1 cellular context compared by ENCODE assay signal in the genomic region with DNA sequence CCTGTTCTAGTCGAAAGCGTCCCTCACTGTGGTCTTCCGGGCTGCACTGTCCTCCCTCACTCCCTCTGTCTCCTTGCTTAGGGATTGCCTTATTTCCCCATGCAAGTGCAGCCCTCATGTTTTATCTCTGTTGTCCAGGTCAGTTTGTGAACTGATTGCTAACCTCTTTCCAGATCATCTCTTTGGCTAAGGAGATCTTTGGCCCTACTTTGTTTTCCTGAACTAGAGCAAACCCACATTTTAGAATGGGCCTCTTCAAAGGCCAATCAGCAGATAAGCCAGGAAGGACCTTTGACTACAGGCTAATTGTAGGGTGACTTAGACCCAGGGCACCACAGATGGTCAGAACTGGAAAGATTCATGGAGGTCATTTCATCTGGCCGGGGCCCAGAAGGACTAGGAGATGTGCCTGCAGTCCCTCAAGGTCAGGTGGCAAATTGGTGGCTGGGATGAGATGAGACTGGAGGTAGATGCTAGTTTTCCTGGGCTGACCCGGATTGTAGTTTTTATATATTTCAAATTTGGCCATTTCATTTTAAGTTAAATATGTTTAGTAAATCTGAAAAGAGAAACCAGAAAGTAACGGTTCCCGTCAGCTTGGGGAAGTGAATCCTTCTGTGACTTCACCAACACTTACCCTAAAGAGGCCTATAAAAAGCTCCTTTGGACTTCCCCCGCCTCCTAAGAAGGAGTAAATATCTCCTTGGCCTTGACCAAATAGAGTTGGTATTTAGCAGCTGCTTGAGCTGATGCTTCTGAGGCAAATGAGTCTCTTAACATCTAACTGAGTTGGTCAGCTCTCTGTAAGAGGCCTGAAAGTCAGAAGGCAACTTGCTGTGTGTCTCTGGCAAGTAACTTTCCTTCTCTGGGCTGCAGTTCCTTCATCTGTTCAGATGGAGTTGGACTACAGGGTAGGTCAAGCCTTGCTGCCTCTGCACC.
A peak's percentile ranks its signal among the peaks of the same experiment; 100 is the strongest.
TF ChIP-seq lines count a peak whose summit lies in the region.

No MANE protein-coding gene starts in this region.

TF ChIP-seq in HepG2, 621 proteins besides CTCF, POLR2A, EP300 and RAD21 (continued from another document and continues in another):
- TF ChIP-seq, protein P1, sequence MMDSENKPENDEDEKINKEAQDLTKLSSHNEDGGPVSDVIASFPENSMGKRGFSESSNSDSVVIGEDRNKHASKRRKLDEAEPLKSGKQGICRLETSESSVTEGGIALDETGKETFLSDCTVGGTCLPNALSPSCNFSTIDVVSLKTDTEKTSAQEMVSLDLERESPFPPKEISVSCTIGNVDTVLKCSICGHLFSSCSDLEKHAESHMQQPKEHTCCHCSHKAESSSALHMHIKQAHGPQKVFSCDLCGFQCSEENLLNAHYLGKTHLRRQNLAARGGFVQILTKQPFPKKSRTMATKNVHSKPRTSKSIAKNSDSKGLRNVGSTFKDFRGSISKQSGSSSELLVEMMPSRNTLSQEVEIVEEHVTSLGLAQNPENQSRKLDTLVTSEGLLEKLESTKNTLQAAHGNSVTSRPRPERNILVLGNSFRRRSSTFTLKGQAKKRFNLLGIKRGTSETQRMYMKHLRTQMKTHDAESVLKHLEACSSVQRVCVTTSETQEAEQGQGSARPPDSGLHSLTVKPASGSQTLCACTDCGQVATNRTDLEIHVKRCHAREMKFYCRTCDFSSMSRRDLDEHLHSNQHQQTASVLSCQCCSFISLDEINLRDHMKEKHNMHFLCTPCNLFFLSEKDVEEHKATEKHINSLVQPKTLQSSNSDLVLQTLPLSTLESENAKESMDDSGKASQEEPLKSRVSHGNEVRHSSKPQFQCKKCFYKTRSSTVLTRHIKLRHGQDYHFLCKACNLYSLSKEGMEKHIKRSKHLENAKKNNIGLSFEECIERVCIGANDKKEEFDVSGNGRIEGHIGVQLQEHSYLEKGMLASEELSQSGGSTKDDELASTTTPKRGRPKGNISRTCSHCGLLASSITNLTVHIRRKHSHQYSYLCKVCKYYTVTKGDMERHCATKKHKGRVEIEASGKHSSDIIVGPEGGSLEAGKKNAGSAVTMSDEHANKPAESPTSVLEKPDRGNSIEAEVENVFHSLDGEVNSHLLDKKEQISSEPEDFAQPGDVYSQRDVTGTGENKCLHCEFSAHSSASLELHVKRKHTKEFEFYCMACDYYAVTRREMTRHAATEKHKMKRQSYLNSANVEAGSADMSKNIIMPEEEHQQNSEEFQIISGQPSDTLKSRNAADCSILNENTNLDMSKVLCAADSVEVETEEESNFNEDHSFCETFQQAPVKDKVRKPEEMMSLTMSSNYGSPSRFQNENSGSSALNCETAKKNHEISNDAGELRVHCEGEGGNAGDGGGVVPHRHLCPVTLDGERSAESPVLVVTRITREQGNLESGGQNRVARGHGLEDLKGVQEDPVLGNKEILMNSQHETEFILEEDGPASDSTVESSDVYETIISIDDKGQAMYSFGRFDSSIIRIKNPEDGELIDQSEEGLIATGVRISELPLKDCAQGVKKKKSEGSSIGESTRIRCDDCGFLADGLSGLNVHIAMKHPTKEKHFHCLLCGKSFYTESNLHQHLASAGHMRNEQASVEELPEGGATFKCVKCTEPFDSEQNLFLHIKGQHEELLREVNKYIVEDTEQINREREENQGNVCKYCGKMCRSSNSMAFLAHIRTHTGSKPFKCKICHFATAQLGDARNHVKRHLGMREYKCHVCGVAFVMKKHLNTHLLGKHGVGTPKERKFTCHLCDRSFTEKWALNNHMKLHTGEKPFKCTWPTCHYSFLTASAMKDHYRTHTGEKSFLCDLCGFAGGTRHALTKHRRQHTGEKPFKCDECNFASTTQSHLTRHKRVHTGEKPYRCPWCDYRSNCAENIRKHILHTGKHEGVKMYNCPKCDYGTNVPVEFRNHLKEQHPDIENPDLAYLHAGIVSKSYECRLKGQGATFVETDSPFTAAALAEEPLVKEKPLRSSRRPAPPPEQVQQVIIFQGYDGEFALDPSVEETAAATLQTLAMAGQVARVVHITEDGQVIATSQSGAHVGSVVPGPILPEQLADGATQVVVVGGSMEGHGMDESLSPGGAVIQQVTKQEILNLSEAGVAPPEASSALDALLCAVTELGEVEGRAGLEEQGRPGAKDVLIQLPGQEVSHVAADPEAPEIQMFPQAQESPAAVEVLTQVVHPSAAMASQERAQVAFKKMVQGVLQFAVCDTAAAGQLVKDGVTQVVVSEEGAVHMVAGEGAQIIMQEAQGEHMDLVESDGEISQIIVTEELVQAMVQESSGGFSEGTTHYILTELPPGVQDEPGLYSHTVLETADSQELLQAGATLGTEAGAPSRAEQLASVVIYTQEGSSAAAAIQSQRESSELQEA (CRISPR knock-in tag; IDR thresholded peaks at IDR 0.05; ENCODE audit: not compliant biosample characterization) = no peak
- TF ChIP-seq, protein P2, sequence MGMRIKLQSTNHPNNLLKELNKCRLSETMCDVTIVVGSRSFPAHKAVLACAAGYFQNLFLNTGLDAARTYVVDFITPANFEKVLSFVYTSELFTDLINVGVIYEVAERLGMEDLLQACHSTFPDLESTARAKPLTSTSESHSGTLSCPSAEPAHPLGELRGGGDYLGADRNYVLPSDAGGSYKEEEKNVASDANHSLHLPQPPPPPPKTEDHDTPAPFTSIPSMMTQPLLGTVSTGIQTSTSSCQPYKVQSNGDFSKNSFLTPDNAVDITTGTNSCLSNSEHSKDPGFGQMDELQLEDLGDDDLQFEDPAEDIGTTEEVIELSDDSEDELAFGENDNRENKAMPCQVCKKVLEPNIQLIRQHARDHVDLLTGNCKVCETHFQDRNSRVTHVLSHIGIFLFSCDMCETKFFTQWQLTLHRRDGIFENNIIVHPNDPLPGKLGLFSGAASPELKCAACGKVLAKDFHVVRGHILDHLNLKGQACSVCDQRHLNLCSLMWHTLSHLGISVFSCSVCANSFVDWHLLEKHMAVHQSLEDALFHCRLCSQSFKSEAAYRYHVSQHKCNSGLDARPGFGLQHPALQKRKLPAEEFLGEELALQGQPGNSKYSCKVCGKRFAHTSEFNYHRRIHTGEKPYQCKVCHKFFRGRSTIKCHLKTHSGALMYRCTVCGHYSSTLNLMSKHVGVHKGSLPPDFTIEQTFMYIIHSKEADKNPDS (CRISPR knock-in tag; IDR thresholded peaks at IDR 0.05) = peak; percentile 88; the same call in 1 of the 2 replicates
- 0 out of 2 replicates have a peak, but pooled peaks have one; percentile 37 for TF ChIP-seq ZNF558 (CRISPR knock-in tag; IDR thresholded peaks at IDR 0.05; ENCODE audit: borderline replicate concordance)
- TF ChIP-seq, protein P3, sequence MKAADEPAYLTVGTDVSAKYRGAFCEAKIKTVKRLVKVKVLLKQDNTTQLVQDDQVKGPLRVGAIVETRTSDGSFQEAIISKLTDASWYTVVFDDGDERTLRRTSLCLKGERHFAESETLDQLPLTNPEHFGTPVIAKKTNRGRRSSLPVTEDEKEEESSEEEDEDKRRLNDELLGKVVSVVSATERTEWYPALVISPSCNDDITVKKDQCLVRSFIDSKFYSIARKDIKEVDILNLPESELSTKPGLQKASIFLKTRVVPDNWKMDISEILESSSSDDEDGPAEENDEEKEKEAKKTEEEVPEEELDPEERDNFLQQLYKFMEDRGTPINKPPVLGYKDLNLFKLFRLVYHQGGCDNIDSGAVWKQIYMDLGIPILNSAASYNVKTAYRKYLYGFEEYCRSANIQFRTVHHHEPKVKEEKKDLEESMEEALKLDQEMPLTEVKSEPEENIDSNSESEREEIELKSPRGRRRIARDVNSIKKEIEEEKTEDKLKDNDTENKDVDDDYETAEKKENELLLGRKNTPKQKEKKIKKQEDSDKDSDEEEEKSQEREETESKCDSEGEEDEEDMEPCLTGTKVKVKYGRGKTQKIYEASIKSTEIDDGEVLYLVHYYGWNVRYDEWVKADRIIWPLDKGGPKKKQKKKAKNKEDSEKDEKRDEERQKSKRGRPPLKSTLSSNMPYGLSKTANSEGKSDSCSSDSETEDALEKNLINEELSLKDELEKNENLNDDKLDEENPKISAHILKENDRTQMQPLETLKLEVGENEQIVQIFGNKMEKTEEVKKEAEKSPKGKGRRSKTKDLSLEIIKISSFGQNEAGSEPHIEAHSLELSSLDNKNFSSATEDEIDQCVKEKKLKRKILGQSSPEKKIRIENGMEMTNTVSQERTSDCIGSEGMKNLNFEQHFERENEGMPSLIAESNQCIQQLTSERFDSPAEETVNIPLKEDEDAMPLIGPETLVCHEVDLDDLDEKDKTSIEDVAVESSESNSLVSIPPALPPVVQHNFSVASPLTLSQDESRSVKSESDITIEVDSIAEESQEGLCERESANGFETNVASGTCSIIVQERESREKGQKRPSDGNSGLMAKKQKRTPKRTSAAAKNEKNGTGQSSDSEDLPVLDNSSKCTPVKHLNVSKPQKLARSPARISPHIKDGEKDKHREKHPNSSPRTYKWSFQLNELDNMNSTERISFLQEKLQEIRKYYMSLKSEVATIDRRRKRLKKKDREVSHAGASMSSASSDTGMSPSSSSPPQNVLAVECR (CRISPR knock-in tag; IDR thresholded peaks at IDR 0.05; ENCODE audit: borderline replicate concordance) = peak; percentile 73; the same call in 1 of the 2 replicates
- TF ChIP-seq, protein P4, sequence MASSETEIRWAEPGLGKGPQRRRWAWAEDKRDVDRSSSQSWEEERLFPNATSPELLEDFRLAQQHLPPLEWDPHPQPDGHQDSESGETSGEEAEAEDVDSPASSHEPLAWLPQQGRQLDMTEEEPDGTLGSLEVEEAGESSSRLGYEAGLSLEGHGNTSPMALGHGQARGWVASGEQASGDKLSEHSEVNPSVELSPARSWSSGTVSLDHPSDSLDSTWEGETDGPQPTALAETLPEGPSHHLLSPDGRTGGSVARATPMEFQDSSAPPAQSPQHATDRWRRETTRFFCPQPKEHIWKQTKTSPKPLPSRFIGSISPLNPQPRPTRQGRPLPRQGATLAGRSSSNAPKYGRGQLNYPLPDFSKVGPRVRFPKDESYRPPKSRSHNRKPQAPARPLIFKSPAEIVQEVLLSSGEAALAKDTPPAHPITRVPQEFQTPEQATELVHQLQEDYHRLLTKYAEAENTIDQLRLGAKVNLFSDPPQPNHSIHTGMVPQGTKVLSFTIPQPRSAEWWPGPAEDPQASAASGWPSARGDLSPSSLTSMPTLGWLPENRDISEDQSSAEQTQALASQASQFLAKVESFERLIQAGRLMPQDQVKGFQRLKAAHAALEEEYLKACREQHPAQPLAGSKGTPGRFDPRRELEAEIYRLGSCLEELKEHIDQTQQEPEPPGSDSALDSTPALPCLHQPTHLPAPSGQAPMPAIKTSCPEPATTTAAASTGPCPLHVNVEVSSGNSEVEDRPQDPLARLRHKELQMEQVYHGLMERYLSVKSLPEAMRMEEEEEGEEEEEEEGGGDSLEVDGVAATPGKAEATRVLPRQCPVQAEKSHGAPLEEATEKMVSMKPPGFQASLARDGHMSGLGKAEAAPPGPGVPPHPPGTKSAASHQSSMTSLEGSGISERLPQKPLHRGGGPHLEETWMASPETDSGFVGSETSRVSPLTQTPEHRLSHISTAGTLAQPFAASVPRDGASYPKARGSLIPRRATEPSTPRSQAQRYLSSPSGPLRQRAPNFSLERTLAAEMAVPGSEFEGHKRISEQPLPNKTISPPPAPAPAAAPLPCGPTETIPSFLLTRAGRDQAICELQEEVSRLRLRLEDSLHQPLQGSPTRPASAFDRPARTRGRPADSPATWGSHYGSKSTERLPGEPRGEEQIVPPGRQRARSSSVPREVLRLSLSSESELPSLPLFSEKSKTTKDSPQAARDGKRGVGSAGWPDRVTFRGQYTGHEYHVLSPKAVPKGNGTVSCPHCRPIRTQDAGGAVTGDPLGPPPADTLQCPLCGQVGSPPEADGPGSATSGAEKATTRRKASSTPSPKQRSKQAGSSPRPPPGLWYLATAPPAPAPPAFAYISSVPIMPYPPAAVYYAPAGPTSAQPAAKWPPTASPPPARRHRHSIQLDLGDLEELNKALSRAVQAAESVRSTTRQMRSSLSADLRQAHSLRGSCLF (CRISPR knock-in tag; IDR thresholded peaks at IDR 0.05; ENCODE audit: borderline replicate concordance) = no peak
- peak; percentile 96 for TF ChIP-seq ZNF264 (CRISPR knock-in tag; IDR thresholded peaks at IDR 0.05)
- TF ChIP-seq, protein P5, sequence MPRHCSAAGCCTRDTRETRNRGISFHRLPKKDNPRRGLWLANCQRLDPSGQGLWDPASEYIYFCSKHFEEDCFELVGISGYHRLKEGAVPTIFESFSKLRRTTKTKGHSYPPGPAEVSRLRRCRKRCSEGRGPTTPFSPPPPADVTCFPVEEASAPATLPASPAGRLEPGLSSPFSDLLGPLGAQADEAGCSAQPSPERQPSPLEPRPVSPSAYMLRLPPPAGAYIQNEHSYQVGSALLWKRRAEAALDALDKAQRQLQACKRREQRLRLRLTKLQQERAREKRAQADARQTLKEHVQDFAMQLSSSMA (CRISPR knock-in tag; IDR thresholded peaks at IDR 0.05) = no peak
- TF ChIP-seq, protein P6, sequence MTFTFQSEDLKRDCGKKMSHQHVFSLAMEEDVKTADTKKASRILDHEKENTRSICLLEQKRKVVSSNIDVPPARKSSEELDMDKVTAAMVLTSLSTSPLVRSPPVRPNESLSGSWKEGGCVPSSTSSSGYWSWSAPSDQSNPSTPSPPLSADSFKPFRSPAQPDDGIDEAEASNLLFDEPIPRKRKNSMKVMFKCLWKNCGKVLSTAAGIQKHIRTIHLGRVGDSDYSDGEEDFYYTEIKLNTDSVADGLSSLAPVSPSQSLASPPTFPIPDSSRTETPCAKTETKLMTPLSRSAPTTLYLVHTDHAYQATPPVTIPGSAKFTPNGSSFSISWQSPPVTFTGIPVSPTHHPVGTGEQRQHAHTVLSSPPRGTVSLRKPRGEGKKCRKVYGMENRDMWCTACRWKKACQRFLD (CRISPR knock-in tag; IDR thresholded peaks at IDR 0.05; ENCODE audit: borderline replicate concordance) = peak; percentile 59; the same call in 1 of the 2 replicates
- TF ChIP-seq POLR2AphosphoS5 (IDR thresholded peaks at IDR 0.05; ENCODE audit: low read depth, low read length) = peak; percentile 93
- peak; percentile 30; the same call in 1 of the 2 replicates for TF ChIP-seq KMT2A (CRISPR knock-in tag; IDR thresholded peaks at IDR 0.05)
- TF ChIP-seq, protein P7, sequence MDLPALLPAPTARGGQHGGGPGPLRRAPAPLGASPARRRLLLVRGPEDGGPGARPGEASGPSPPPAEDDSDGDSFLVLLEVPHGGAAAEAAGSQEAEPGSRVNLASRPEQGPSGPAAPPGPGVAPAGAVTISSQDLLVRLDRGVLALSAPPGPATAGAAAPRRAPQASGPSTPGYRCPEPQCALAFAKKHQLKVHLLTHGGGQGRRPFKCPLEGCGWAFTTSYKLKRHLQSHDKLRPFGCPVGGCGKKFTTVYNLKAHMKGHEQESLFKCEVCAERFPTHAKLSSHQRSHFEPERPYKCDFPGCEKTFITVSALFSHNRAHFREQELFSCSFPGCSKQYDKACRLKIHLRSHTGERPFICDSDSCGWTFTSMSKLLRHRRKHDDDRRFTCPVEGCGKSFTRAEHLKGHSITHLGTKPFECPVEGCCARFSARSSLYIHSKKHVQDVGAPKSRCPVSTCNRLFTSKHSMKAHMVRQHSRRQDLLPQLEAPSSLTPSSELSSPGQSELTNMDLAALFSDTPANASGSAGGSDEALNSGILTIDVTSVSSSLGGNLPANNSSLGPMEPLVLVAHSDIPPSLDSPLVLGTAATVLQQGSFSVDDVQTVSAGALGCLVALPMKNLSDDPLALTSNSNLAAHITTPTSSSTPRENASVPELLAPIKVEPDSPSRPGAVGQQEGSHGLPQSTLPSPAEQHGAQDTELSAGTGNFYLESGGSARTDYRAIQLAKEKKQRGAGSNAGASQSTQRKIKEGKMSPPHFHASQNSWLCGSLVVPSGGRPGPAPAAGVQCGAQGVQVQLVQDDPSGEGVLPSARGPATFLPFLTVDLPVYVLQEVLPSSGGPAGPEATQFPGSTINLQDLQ (CRISPR knock-in tag; IDR thresholded peaks at IDR 0.05) = no peak
- TF ChIP-seq HOXA9 (CRISPR knock-in tag; IDR thresholded peaks at IDR 0.05; ENCODE audit: borderline replicate concordance) = no peak
- no peak for TF ChIP-seq ZBTB7A (CRISPR knock-in tag; IDR thresholded peaks at IDR 0.05)
